ENCODE assay signal across 8 cellular contexts in the genomic region with DNA sequence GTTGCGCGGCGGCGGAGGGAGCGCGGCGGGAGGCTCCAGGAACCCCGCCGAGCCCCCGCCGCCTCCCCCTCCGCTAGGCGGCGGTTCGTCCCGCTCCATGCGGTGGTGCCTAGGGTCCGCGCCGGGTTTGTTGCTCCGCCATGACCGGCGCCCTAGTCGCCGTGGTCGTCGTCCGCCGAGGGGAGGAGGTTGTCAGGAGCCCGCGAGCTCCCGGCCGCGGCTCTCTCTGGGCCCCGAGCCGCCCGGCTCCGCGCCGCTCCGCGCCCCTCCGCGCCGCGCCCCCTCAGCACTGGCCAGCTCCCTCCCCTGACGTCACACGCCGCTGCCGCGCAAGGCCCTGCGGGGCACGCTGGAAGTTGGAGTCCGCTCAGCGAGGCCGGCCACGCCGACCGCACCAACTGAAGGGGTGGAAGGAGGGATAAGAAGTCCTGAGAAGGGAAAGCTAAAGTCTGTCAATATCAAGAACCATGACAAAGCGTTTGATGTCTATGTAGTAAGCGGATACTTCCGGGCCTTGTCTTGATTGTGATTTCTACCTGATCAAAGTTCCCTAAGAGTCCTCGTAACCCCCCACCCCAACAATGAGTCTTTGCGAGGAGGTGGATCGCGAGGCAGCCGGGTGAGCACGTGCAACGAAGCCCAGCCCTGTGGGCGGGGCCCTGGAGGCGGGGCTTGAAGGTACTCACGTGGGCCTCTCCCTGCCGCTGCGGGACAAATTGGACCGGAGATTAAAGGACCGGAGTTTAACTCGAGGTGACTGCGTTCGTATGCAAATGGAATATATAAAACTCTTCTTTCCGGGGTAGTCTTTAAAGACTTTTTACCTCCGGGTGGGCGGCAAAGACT. TPM values are rescaled to one million over a fixed set of nuclear protein-coding genes. Genes with fewer than 3 reads are reported as not detected.
DNase-seq lines count a peak whose midpoint lies in the region; ATAC-seq and TF ChIP-seq lines count a peak whose summit lies in the region.

A gene (minus strand): TSS at position 291 of the 846 bp plus-strand sequence.

- ATAC-seq in GM18498 (IDR thresholded peaks at IDR 0.05; ENCODE audit: unreplicated experiment) (peak; percentile 90), HG02884 (IDR thresholded peaks at IDR 0.05; ENCODE audit: unreplicated experiment) (peak; percentile 78), T-helper 17 cell (peak; percentile 91), right cardiac atrium (peak; percentile 96 to 97)

- H3K27ac ChIP-seq in right cardiac atrium (ENCODE audit: low read length) (peak within 1 kb of the TSS; percentile 4), vagina (peak within 1 kb of the TSS; percentile 73)

- H3K9me3 ChIP-seq in T-helper 17 cell (ENCODE audit: control insufficient read depth, low read length, poor library complexity, severe bottlenecking): no peaks in the 10 kb centered on the region
- no peaks in the 10 kb centered on the region for H3K9me3 ChIP-seq in right cardiac atrium (ENCODE audit: control insufficient read depth, low read length)
- H3K9me3 ChIP-seq in vagina: no peaks in the 10 kb centered on the region

- TF ChIP-seq CTCF in vagina (IDR thresholded peaks at IDR 0.05): peak in 2 of 3 experiments; percentile 8 to 24

- peak within 1 kb of the TSS; percentile 71 for H3K4me3 ChIP-seq in right cardiac atrium (ENCODE audit: low read length)
- peak within 1 kb of the TSS; percentile 57 to 79 for H3K4me3 ChIP-seq in vagina

- H3K27ac Mint-ChIP-seq in T-helper 17 cell: peak within 1 kb of the TSS; percentile 77

- no peak for TF ChIP-seq POLR2A in vagina (IDR thresholded peaks at IDR 0.05)

- H3K4me3 Mint-ChIP-seq in T-helper 17 cell: peak within 1 kb of the TSS; percentile 98

- H3K4me1 ChIP-seq in right cardiac atrium (ENCODE audit: control insufficient read depth, insufficient read depth, low read length) (no peaks in the 10 kb centered on the region), vagina (peaks cover 26% of the 10 kb centered on the region)

- peaks cover 3% of the 10 kb centered on the region for H3K27me3 ChIP-seq in right cardiac atrium (ENCODE audit: control insufficient read depth, insufficient read depth)
- H3K27me3 ChIP-seq in vagina: no peaks in the 10 kb centered on the region

- DNase-seq in NCI-H146 treated with DMSO at 0.1 percent for 48 hours (lab: John Stamatoyannopoulos, UW; ENCODE audit: unreplicated experiment): peak; percentile 83
- DNase-seq in T-helper 17 cell: peak; percentile 90 to 91 (median 90)
- peak; percentile 77 to 98 (median 93) for DNase-seq in anterior cingulate cortex (lab: John Stamatoyannopoulos, UW)
- peak; percentile 97 to 99 (median 98) for DNase-seq in right cardiac atrium
- peak; percentile 95 for DNase-seq in putamen (ENCODE audit: low spot score)
- DNase-seq in vagina (ENCODE audit: extremely low spot score in 2 of 2): no peak

- no peaks in the 10 kb centered on the region for H3K36me3 ChIP-seq in vagina

- intact Hi-C loops in right cardiac atrium (cut with DNase I) (loop anchor here in 1 of 4 donors (5.0 kb wide), 1 partner anchor 606 kb away; no protein-coding TSS in a partner anchor), vagina (cut with DNase I) (loop anchor here (5.0 to 10.0 kb wide), 2 partner anchors 66 to 374 kb away; a partner anchor contains a TSS)

- under 1% methylated on average over 82 of the region's 82 CpGs for WGBS in right cardiac atrium

- H3K4me1 Mint-ChIP-seq in T-helper 17 cell: peaks cover 41% of the 10 kb centered on the region

- H3K36me3 Mint-ChIP-seq in T-helper 17 cell (ENCODE audit: low read depth): peaks cover 7% of the 10 kb centered on the region

- peaks cover 60% of the 10 kb centered on the region for H3K27me3 Mint-ChIP-seq in T-helper 17 cell

RNA-seq across cellular contexts. Expression of the gene that starts here (rescaled TPM):
- total RNA-seq in T-helper 17 cell (under 1 TPM; 0.08 to 0.22 TPM), right cardiac atrium (1 to 10 TPM in 1 of 4 donors, under 1 TPM in 3; 0.85 to 1.9 (median 0.93) TPM), vagina (1.2 TPM)
- polyA plus RNA-seq in right cardiac atrium: 0.57 TPM

Comparison
In these comparisons a context has a peak if more than half of its experiments do, and no peak if none do; other contexts are left out.
1. Peak in DNase-seq and ATAC-seq in T-helper 17 cell; RNA of the gene not detected or under 1 TPM.
2. DNase-seq: peak in NCI-H146 treated with DMSO at 0.1 percent for 48 hours (single experiment), anterior cingulate cortex (58 of 58), right cardiac atrium (3 of 3) and putamen (single experiment); none in vagina (0 of 2).
3. Peak in every context shown above with its lines, with median percentiles within 50 percentile points of each other: ATAC-seq.